ENCODE assay signal across 27 cellular contexts in the genomic region with DNA sequence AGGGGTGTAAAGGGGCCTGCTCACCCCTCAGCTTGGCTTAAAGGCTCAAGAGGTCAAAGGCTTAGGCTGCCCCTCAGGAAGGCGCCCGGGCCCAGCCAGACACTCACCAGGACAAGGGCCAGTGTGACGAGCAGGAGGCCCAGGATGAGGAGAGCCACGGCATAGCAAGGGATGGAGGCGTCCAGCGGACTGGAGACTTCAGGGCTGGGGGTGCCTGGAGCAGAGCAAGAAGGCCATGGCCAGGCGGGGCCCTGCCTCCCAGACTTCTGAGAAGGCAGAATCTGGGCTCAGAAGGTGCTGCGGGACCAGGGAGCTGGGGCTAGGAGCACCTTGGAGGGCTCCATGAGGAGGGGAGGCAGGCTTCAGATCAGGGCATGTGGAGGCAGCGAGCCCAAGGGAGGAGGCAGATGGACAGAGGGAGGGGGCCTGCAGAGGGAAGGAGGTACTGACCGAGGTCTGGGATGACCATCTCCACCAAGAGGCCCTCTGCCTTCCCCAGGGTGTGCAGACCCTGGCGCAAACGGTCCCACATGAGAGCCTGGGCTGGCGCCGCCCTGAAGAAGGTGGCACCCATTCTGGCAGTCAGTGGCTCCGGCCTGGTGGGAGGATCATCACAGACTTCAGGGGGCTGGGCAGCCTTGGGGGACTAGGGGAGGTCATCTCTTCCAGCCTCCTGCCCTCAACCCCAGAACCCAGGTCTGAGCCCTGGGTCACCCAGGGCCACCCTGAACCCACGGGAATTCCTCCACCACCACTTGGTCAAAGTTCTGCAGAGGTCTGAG. TPM values are rescaled to one million over a fixed set of nuclear protein-coding genes. Genes with fewer than 3 reads are reported as not detected.
"Had no signal": no experiment of that assay in that cellular context is flagged by ENCODE, and none has a peak within 500 bp of the region (broad histone marks: within the 10 kb centered on the region; RNA-seq: fewer than 3 reads in every experiment).

No MANE protein-coding gene starts in this region.

- H3K9me3 ChIP-seq: colonic mucosa, esophagus squamous epithelium, gastroesophageal sphincter, neutrophil, sigmoid colon, suprapubic skin, thyroid gland, uterus had no signal

- H3K4me3 Mint-ChIP-seq: immature natural killer cell; naive thymus-derived CD4-positive, alpha-beta T cell; nephron progenitor cell; type B pancreatic cell had no signal

- H3K4me3 ChIP-seq: colonic mucosa, esophagus squamous epithelium, gastroesophageal sphincter, sigmoid colon, skin epidermis, suprapubic skin, thyroid gland, uterus had no signal

- H3K27me3 ChIP-seq: colonic mucosa, neutrophil, thyroid gland, uterus had no signal

- DNase-seq: colonic mucosa; dermis blood vessel endothelial cell; esophagus squamous epithelium; foreskin fibroblast; glutamatergic neuron; immature natural killer cell; left colon; mammary epithelial cell; nephron progenitor cell; sigmoid colon; stimulated activated CD4-positive, alpha-beta T cell treated with anti-CD3 and anti-CD28 coated beads, Interleukin-12 subunit alpha, Interleukin-12 subunit beta, amount 100 ng/mL, for 4 hours; stimulated activated naive CD8-positive, alpha-beta T cell treated with anti-CD3 and anti-CD28 coated beads, Interleukin-15, Interleukin-2, amounts not matched to agents 100 U/mL and 50 U/mL, for 24 hours; thyroid gland; uterus had no signal

- H3K36me3 Mint-ChIP-seq: immature natural killer cell; naive thymus-derived CD4-positive, alpha-beta T cell; type B pancreatic cell had no signal

- H3K9me3 Mint-ChIP-seq: immature natural killer cell; naive thymus-derived CD4-positive, alpha-beta T cell; nephron progenitor cell; type B pancreatic cell had no signal

- H3K4me1 Mint-ChIP-seq: immature natural killer cell had no signal

- H3K27ac ChIP-seq: colonic mucosa, esophagus squamous epithelium, gastroesophageal sphincter, neutrophil, sigmoid colon, skin epidermis, suprapubic skin, thyroid gland, uterus had no signal

- ATAC-seq: gastroesophageal sphincter; naive thymus-derived CD4-positive, alpha-beta T cell; stimulated activated naive CD8-positive, alpha-beta T cell treated with anti-CD3 and anti-CD28 coated beads, Interleukin-15, Interleukin-2, amounts not matched to agents 100 U/mL and 50 U/mL, for 24 hours had no signal

- H3K27ac Mint-ChIP-seq: immature natural killer cell; naive thymus-derived CD4-positive, alpha-beta T cell; nephron progenitor cell; type B pancreatic cell had no signal

- H3K36me3 ChIP-seq: colonic mucosa, esophagus squamous epithelium, gastroesophageal sphincter, sigmoid colon, suprapubic skin, thyroid gland, uterus had no signal

- H3K4me1 ChIP-seq: colonic mucosa, esophagus squamous epithelium, gastroesophageal sphincter, sigmoid colon, suprapubic skin, thyroid gland, uterus had no signal

RNA-seq across cellular contexts. Expression of a gene that starts 32.0 kb away (rescaled TPM):
- total RNA-seq: colonic mucosa; dermis blood vessel endothelial cell; epithelial cell of proximal tubule; esophagus squamous epithelium; gastroesophageal sphincter; left colon; mammary epithelial cell; mesenteric fat pad; naive thymus-derived CD4-positive, alpha-beta T cell; osteoblast; pulmonary artery endothelial cell; suprapubic skin; thyroid gland; uterus had no signal
- polyA plus RNA-seq: immature natural killer cell; keratinocyte; liver; mammary epithelial cell; naive thymus-derived CD4-positive, alpha-beta T cell; sigmoid colon had no signal

RNA-seq across cellular contexts. Expression of a gene that starts 56.5 kb away (rescaled TPM):
- total RNA-seq: colonic mucosa, dermis blood vessel endothelial cell, epithelial cell of proximal tubule, esophagus squamous epithelium, gastroesophageal sphincter, left colon, mammary epithelial cell, mesenteric fat pad, mononuclear cell, osteoblast, pulmonary artery endothelial cell, sigmoid colon, thyroid gland, uterus had no signal
- polyA plus RNA-seq: immature natural killer cell; mammary epithelial cell; naive thymus-derived CD4-positive, alpha-beta T cell; sigmoid colon had no signal
